ENCODE assay signal across 14 cellular contexts in genomic region chr13:27372896-27373295, GRCh38. TPM values are rescaled to one million over a fixed set of nuclear protein-coding genes. Genes with fewer than 3 reads are reported as not detected.
A peak's percentile ranks its signal among the peaks of the same experiment; 100 is the strongest.
DNase-seq lines count a peak whose midpoint lies in the region; ATAC-seq and TF ChIP-seq lines count a peak whose summit lies in the region.
"Had no signal": no experiment of that assay in that cellular context is flagged by ENCODE, and none has a peak within 500 bp of the region (broad histone marks: within the 10 kb centered on the region; RNA-seq: fewer than 3 reads in every experiment).

No MANE protein-coding gene starts in this region.

- TF ChIP-seq CTCF in esophagus muscularis mucosa (IDR thresholded peaks at IDR 0.05) (no peak), mesothelial cell of epicardium (IDR thresholded peaks at IDR 0.05; ENCODE audit: unreplicated experiment) (no peak)

- WGBS in esophagus muscularis mucosa: 23% methylated on average over 11 of the region's 11 CpGs

- peak overlapping the region in 1 of 2 donors; percentile 53 for H3K27ac Mint-ChIP-seq in stimulated activated naive CD8-positive, alpha-beta T cell treated with anti-CD3 and anti-CD28 coated beads, Interleukin-15, amount 100 ng/mL, for 72 hours
- no peak overlapping the region for H3K27ac Mint-ChIP-seq in mesothelial cell of epicardium
- H3K27ac Mint-ChIP-seq: activated CD8-positive, alpha-beta memory T cell treated with anti-CD3 and anti-CD28 coated beads, Interleukin-2, amount 10 ng/mL, durations not matched to agents 7 days and 5 days had no signal

- no peak for TF ChIP-seq EP300 in esophagus muscularis mucosa (IDR thresholded peaks at IDR 0.05)

- H3K27ac ChIP-seq in esophagus muscularis mucosa (replicated peaks in 1 of 4): no peak overlapping the region

- ATAC-seq in left colon (peak; percentile 68), HG03378 (IDR thresholded peaks at IDR 0.05; ENCODE audit: unreplicated experiment) (no peak)
- no peak for ATAC-seq in stimulated activated naive CD8-positive, alpha-beta T cell treated with anti-CD3 and anti-CD28 coated beads, Interleukin-15, amount 100 ng/mL, for 72 hours
- ATAC-seq: activated CD8-positive, alpha-beta memory T cell treated with anti-CD3 and anti-CD28 coated beads, Interleukin-2, amount 10 ng/mL, durations not matched to agents 7 days and 5 days; left ventricle myocardium superior had no signal

- intact Hi-C loops in left colon (cut with DNase I, micrococcal nuclease): loop anchor here in 1 of 2 donors (10.0 kb wide), 2 partner anchors 162 to 612 kb away; partner anchors contain the start of gene URAD
- intact Hi-C loops in esophagus muscularis mucosa (cut with DNase I): no loop called here

- H3K9me3 Mint-ChIP-seq in stimulated activated naive CD8-positive, alpha-beta T cell treated with anti-CD3 and anti-CD28 coated beads, Interleukin-15, amount 100 ng/mL, for 72 hours: no peaks in the 10 kb centered on the region
- H3K9me3 Mint-ChIP-seq in mesothelial cell of epicardium: peaks cover 6% of the 10 kb centered on the region

- peaks cover 0 to 36% (median 0%) of the 10 kb centered on the region in 4 donors for H3K27me3 ChIP-seq in esophagus muscularis mucosa

- no peak overlapping the region for H3K4me3 ChIP-seq in esophagus muscularis mucosa

- H3K27me3 Mint-ChIP-seq in stimulated activated naive CD8-positive, alpha-beta T cell treated with anti-CD3 and anti-CD28 coated beads, Interleukin-15, amount 100 ng/mL, for 72 hours: peaks cover 34% of the 10 kb centered on the region
- peaks cover 73% of the 10 kb centered on the region for H3K27me3 Mint-ChIP-seq in mesothelial cell of epicardium (ENCODE audit: low read depth)

- H3K36me3 ChIP-seq in esophagus muscularis mucosa: no peaks in the 10 kb centered on the region

- peaks cover 8% of the 10 kb centered on the region for H3K4me1 Mint-ChIP-seq in stimulated activated naive CD8-positive, alpha-beta T cell treated with anti-CD3 and anti-CD28 coated beads, Interleukin-15, amount 100 ng/mL, for 72 hours
- no peaks in the 10 kb centered on the region for H3K4me1 Mint-ChIP-seq in mesothelial cell of epicardium

- H3K36me3 Mint-ChIP-seq in mesothelial cell of epicardium: no peaks in the 10 kb centered on the region
- H3K36me3 Mint-ChIP-seq: activated CD8-positive, alpha-beta memory T cell treated with anti-CD3 and anti-CD28 coated beads, Interleukin-2, amount 10 ng/mL, durations not matched to agents 7 days and 5 days had no signal

- H3K4me3 Mint-ChIP-seq in stimulated activated naive CD8-positive, alpha-beta T cell treated with anti-CD3 and anti-CD28 coated beads, Interleukin-15, amount 100 ng/mL, for 72 hours: no peak overlapping the region
- no peak overlapping the region for H3K4me3 Mint-ChIP-seq in mesothelial cell of epicardium
- H3K4me3 Mint-ChIP-seq: activated CD8-positive, alpha-beta memory T cell treated with anti-CD3 and anti-CD28 coated beads, Interleukin-2, amount 10 ng/mL, durations not matched to agents 7 days and 5 days had no signal

- TF ChIP-seq POLR2A in esophagus muscularis mucosa (IDR thresholded peaks at IDR 0.05; ENCODE audit: low read depth): no peak

- DNase-seq in DMS53 (lab: John Stamatoyannopoulos, UW) (peak; percentile 100), NCI-H1436 (lab: John Stamatoyannopoulos, UW) (peak; percentile 59), NCI-H526 treated with DMSO at 0.1 percent for 48 hours (lab: John Stamatoyannopoulos, UW) (peak; percentile 95), left colon (peak; percentile 68 to 77), esophagus muscularis mucosa (ENCODE audit: extremely low spot score) (no peak), mesothelial cell of epicardium (ENCODE audit: low spot score in 2 of 2, unreplicated experiment in 2 of 2) (no peak)
- DNase-seq in stimulated activated naive CD8-positive, alpha-beta T cell treated with anti-CD3 and anti-CD28 coated beads, Interleukin-15, amount 100 ng/mL, for 72 hours: no peak
- DNase-seq: activated CD8-positive, alpha-beta memory T cell treated with anti-CD3 and anti-CD28 coated beads, Interleukin-2, amount 10 ng/mL, durations not matched to agents 7 days and 5 days; AML-193; foreskin melanocyte; left ventricle myocardium superior; stimulated activated CD4-positive, alpha-beta T cell treated with anti-CD3 and anti-CD28 coated beads, Interleukin-15, amount 100 ng/mL, for 24 hours; T-helper 9 cell had no signal

- peaks cover 0 to 16% (median 7%) of the 10 kb centered on the region in 4 donors for H3K4me1 ChIP-seq in esophagus muscularis mucosa

- no peaks in the 10 kb centered on the region for H3K9me3 ChIP-seq in esophagus muscularis mucosa

RNA-seq across cellular contexts. Expression of gene GTF3A, which starts 51.5 kb away (rescaled TPM):
- total RNA-seq in left colon (10 to 100 TPM; 35.5 to 36.4 TPM), esophagus muscularis mucosa (100 to 1,000 TPM; 129 to 197 (median 140) TPM), mesothelial cell of epicardium (47.5 to 53.7 TPM (median 48.6 TPM) in 3 replicates)

Comparison
In these comparisons a context has a peak if more than half of its experiments do, and no peak if none do; other contexts are left out.
1. DNase-seq: peak in DMS53 (single experiment), NCI-H1436 (single experiment), NCI-H526 treated with DMSO at 0.1 percent for 48 hours (single experiment) and left colon (2 of 2); none in esophagus muscularis mucosa (single experiment), stimulated activated naive CD8-positive, alpha-beta T cell treated with anti-CD3 and anti-CD28 coated beads, Interleukin-15, amount 100 ng/mL, for 72 hours (0 of 2) and mesothelial cell of epicardium (0 of 2).